Comparison of ENCODE assay signal across 12 cellular contexts in genomic region chr3:160886421-160886820, GRCh38.
DNase-seq lines count a peak whose midpoint lies in the region; ATAC-seq lines count a peak whose summit lies in the region.
"Had no signal": no experiment of that assay in that cellular context is flagged by ENCODE, and none has a peak within 500 bp of the region (broad histone marks: within the 10 kb centered on the region; RNA-seq: fewer than 3 reads in every experiment).

No MANE protein-coding gene starts in this region.

- no peak overlapping the region for H3K27ac ChIP-seq in CD4-positive, alpha-beta memory T cell (ENCODE audit: low read depth, low read length)
- H3K27ac ChIP-seq: thoracic aorta had no signal

- ATAC-seq in GM19043 (IDR thresholded peaks at IDR 0.05; ENCODE audit: low read depth, unreplicated experiment) (peak; percentile 70), HG02623 (IDR thresholded peaks at IDR 0.05; ENCODE audit: unreplicated experiment) (peak; percentile 90), HG03442 (IDR thresholded peaks at IDR 0.05; ENCODE audit: unreplicated experiment) (peak; percentile 91), GM21423 (IDR thresholded peaks at IDR 0.05; ENCODE audit: unreplicated experiment) (no peak)
- peak; percentile 93 for ATAC-seq in stimulated activated memory B cell treated with anti-CD40 and anti-IgM and Interleukin-4, amounts not matched to agents 10 μg/mL and 1 μg/mL and 100 μg/mL, for 72 hours

- H3K27me3 ChIP-seq in CD4-positive, alpha-beta memory T cell (ENCODE audit: insufficient read depth, low read length), result no peaks in the 10 kb centered on the region
- H3K27me3 ChIP-seq: dorsolateral prefrontal cortex had no signal

- H3K36me3 Mint-ChIP-seq in stimulated activated memory B cell treated with anti-CD40 and anti-IgM and Interleukin-4, amounts not matched to agents 10 μg/mL and 1 μg/mL and 100 μg/mL, for 72 hours, result peaks cover 22% of the 10 kb centered on the region
- H3K36me3 Mint-ChIP-seq in CD4-positive, alpha-beta memory T cell, result peaks cover 4 to 5% of the 10 kb centered on the region in 2 donors

- peaks cover 10% of the 10 kb centered on the region for H3K9me3 Mint-ChIP-seq in stimulated activated memory B cell treated with anti-CD40 and anti-IgM and Interleukin-4, amounts not matched to agents 10 μg/mL and 1 μg/mL and 100 μg/mL, for 72 hours
- peaks cover 4 to 40% (median 20%) of the 10 kb centered on the region in 8 donors for H3K9me3 Mint-ChIP-seq in CD4-positive, alpha-beta memory T cell

- no peak for DNase-seq in CD4-positive, alpha-beta memory T cell
- DNase-seq in SK-N-DZ (ENCODE audit: low spot score), result no peak
- DNase-seq: activated naive CD4-positive, alpha-beta T cell; naive B cell; stimulated activated CD4-positive, alpha-beta T cell treated with anti-CD3 and anti-CD28 coated beads, Interleukin-2, amount 100 ng/mL, for 48 hours had no signal

- H3K36me3 ChIP-seq in CD4-positive, alpha-beta memory T cell (ENCODE audit: insufficient read depth, low read length), result no peaks in the 10 kb centered on the region
- H3K36me3 ChIP-seq: thoracic aorta had no signal

- H3K4me3 ChIP-seq in CD4-positive, alpha-beta memory T cell (ENCODE audit: low read length in 2 of 2), result no peak overlapping the region
- H3K4me3 ChIP-seq: thoracic aorta had no signal

- peaks cover 33% of the 10 kb centered on the region for H3K4me1 Mint-ChIP-seq in stimulated activated memory B cell treated with anti-CD40 and anti-IgM and Interleukin-4, amounts not matched to agents 10 μg/mL and 1 μg/mL and 100 μg/mL, for 72 hours
- H3K4me1 Mint-ChIP-seq in CD4-positive, alpha-beta memory T cell, result no peaks in the 10 kb centered on the region

- CTCF ChIA-PET in CD4-positive, alpha-beta memory T cell (lab: Charles Lee; ENCODE audit: partially characterized antibody), result no interaction called here

- H3K4me1 ChIP-seq in CD4-positive, alpha-beta memory T cell (ENCODE audit: insufficient read depth, low read length), result no peaks in the 10 kb centered on the region

- no peaks in the 10 kb centered on the region for H3K9me3 ChIP-seq in CD4-positive, alpha-beta memory T cell (ENCODE audit: control insufficient read depth in 1 of 2, low read length in 2 of 2)
- H3K9me3 ChIP-seq: thoracic aorta had no signal

- peak overlapping the region; percentile 86 for H3K27ac Mint-ChIP-seq in stimulated activated memory B cell treated with anti-CD40 and anti-IgM and Interleukin-4, amounts not matched to agents 10 μg/mL and 1 μg/mL and 100 μg/mL, for 72 hours
- no peak overlapping the region for H3K27ac Mint-ChIP-seq in CD4-positive, alpha-beta memory T cell

- peak overlapping the region; percentile 16 for H3K4me3 Mint-ChIP-seq in stimulated activated memory B cell treated with anti-CD40 and anti-IgM and Interleukin-4, amounts not matched to agents 10 μg/mL and 1 μg/mL and 100 μg/mL, for 72 hours
- H3K4me3 Mint-ChIP-seq in CD4-positive, alpha-beta memory T cell, result no peak overlapping the region
- H3K4me3 Mint-ChIP-seq: naive B cell had no signal

- H3K27me3 Mint-ChIP-seq in stimulated activated memory B cell treated with anti-CD40 and anti-IgM and Interleukin-4, amounts not matched to agents 10 μg/mL and 1 μg/mL and 100 μg/mL, for 72 hours, result no peaks in the 10 kb centered on the region
- H3K27me3 Mint-ChIP-seq in CD4-positive, alpha-beta memory T cell, result no peaks in the 10 kb centered on the region
- H3K27me3 Mint-ChIP-seq: naive B cell had no signal

- intact Hi-C loops in CD4-positive, alpha-beta memory T cell (cut with micrococcal nuclease), result no loop called here

- POLR2A ChIA-PET in CD4-positive, alpha-beta memory T cell (lab: Charles Lee; ENCODE audit: partially characterized antibody), result no interaction called here
